ENCODE assay signal across 9 cellular contexts in genomic region chr6:167676000-167676665, GRCh38.
A peak's percentile ranks its signal among the peaks of the same experiment; 100 is the strongest.
DNase-seq lines count a peak whose midpoint lies in the region; ATAC-seq and TF ChIP-seq lines count a peak whose summit lies in the region.
"Had no signal": no experiment of that assay in that cellular context is flagged by ENCODE, and none has a peak within 500 bp of the region (broad histone marks: within the 10 kb centered on the region; RNA-seq: fewer than 3 reads in every experiment).

No MANE protein-coding gene starts in this region.

- no peak overlapping the region for H3K9ac ChIP-seq in colonic mucosa (ENCODE audit: low read depth in 2 of 2, low read length in 2 of 2)

- H3K4me1 ChIP-seq in colonic mucosa (peaks cover 18% of the 10 kb centered on the region), psoas muscle (peaks cover 4% of the 10 kb centered on the region)

- H3K9me3 ChIP-seq in colonic mucosa: no peaks in the 10 kb centered on the region
- H3K9me3 ChIP-seq in psoas muscle: no peaks in the 10 kb centered on the region

- TF ChIP-seq CTCF in colonic mucosa (IDR thresholded peaks at IDR 0.05) (no peak), psoas muscle (IDR thresholded peaks at IDR 0.05) (no peak)

- no peaks in the 10 kb centered on the region for H3K36me3 ChIP-seq in colonic mucosa
- no peaks in the 10 kb centered on the region for H3K36me3 ChIP-seq in psoas muscle (ENCODE audit: insufficient read depth in 1 of 2, low read depth in 1 of 2)

- WGBS in psoas muscle, 3 donors: 49 to 55% (median 50%) methylated on average over 20 of the region's 20 CpGs

- H3K27ac ChIP-seq in colonic mucosa (peak overlapping the region; percentile 81), psoas muscle (no peak overlapping the region)

- peak; percentile 84 for DNase-seq in HT-29 (ENCODE audit: low spot score)
- DNase-seq in colonic mucosa: peak; percentile 87
- DNase-seq in left kidney (ENCODE audit: low read depth, low spot score): peak; percentile 82
- no peak for DNase-seq in psoas muscle
- no peak for DNase-seq in stimulated activated CD4-positive, alpha-beta T cell treated with anti-CD3 and anti-CD28 coated beads, Interleukin-15, amount 100 ng/mL, for 24 hours
- no peak for DNase-seq in Kasumi-1 (lab: John Stamatoyannopoulos, UW)
- no peak for DNase-seq in NK-92 (lab: John Stamatoyannopoulos, UW; ENCODE audit: unreplicated experiment)
- DNase-seq: stimulated activated naive CD4-positive, alpha-beta T cell treated with Interleukin-2 at 50 U/mL for 16 hours had no signal

- intact Hi-C loops in colonic mucosa (cut with DNase I): no loop called here
- intact Hi-C loops in psoas muscle (cut with DNase I): no loop called here

- H3K4me3 ChIP-seq in colonic mucosa (no peak overlapping the region), psoas muscle (no peak overlapping the region)

- peaks cover 4% of the 10 kb centered on the region for H3K27me3 ChIP-seq in colonic mucosa
- H3K27me3 ChIP-seq in psoas muscle (ENCODE audit: insufficient read depth in 3 of 3, low read length in 2 of 3): peaks cover 0 to 5% (median 0%) of the 10 kb centered on the region in 3 donors

- ATAC-seq in psoas muscle (peak in 3 of 4 donors; percentile 5 to 33 (median 32)), HG03135 (IDR thresholded peaks at IDR 0.05; ENCODE audit: unreplicated experiment) (no peak)

Comparison
In these comparisons a context has a peak if more than half of its experiments do, and no peak if none do; other contexts are left out.
1. DNase-seq: peak in HT-29 (single experiment), colonic mucosa (single experiment) and left kidney (single experiment); none in psoas muscle (0 of 2), stimulated activated CD4-positive, alpha-beta T cell treated with anti-CD3 and anti-CD28 coated beads, Interleukin-15, amount 100 ng/mL, for 24 hours (single experiment), Kasumi-1 (0 of 2) and NK-92 (single experiment).